ENCODE assay signal across 8 cellular contexts in the genomic region with DNA sequence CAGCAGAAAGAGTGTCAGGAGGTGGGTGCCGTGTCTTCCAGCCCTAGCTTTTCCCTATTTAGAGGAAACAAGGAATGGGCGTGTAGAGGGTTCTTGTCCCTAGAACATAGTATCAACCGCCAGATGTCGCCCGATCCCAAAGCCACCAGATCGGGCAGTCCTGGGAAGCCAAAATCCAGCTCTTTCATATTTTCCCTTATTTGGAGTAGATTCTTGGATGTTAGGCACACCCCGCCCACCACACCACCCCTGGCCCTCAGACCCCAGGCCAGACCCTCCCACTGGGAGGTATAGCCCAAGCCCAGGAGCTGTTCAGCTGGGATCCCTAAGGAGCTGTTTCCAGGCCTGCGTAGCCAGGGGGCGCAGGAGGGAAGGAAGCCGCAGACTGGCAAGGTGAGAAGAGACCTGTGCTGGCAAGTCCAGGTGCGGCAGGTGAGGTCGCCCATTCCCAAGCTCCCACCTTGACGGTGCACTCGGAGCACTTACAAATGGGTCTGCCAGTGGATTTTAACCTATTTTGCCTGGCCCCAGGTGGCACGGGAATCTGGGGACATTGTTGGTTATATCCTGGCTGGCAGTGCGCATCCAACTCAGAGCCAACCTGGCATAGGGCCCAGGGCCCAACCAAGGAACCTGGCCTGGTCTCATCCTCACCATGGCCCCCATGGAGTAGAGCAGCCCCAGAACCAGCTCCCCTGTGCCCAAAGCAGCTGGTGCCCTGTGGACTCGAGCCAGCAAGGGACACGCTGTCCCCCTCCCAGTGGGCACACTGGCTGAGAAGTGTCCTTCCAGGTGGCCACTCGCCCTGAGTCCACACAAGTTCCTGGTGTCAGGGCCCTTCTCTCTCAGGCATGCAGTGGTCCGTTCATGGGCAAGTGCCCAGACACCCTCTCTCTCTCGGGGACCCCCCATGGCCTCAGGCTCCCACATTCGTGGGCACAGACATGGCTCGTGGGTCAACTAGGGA. TPM values are rescaled to one million over a fixed set of nuclear protein-coding genes. Genes with fewer than 3 reads are reported as not detected.
DNase-seq lines count a peak whose midpoint lies in the region; ATAC-seq, FAIRE-seq and TF ChIP-seq lines count a peak whose summit lies in the region.

No MANE protein-coding gene starts in this region.

- intact Hi-C loops in CD4-positive, alpha-beta memory T cell (cut with micrococcal nuclease), result loop anchor here (1.0 to 10.0 kb wide), 3 partner anchors 161 to 399 kb away; partner anchors contain the start of genes HCFC1, MECP2 and TMEM187
- intact Hi-C loops in kidney (cut with DNase I), result no loop called here

- TF ChIP-seq CTCF in cardiac fibroblast (IDR thresholded peaks at IDR 0.05; ENCODE audit: low read depth, low read length) (peak; percentile 51), kidney (IDR thresholded peaks at IDR 0.05; ENCODE audit: borderline replicate concordance, extremely low read depth, insufficient read depth) (peak; percentile 35)

- H3K27ac ChIP-seq in CD4-positive, alpha-beta memory T cell (ENCODE audit: low read depth, low read length), result peak overlapping the region; percentile 6
- peak overlapping the region; percentile 71 to 80 for H3K27ac ChIP-seq in kidney (ENCODE audit: low read depth in 2 of 2, low read length in 2 of 2)

- H3K27me3 Mint-ChIP-seq in CD4-positive, alpha-beta memory T cell, result no peaks in the 10 kb centered on the region

- no peaks in the 10 kb centered on the region for H3K9me3 ChIP-seq in CD4-positive, alpha-beta memory T cell (ENCODE audit: control insufficient read depth in 1 of 2, low read length in 2 of 2)
- no peaks in the 10 kb centered on the region for H3K9me3 ChIP-seq in kidney (ENCODE audit: control insufficient read depth in 1 of 2, low read length in 2 of 2)

- peak overlapping the region; percentile 7 to 41 for H3K4me3 ChIP-seq in CD4-positive, alpha-beta memory T cell (ENCODE audit: low read length in 2 of 2)
- peak overlapping the region; percentile 42 to 63 for H3K4me3 ChIP-seq in cardiac fibroblast (replicated peaks in 1 of 2; ENCODE audit: low read depth in 2 of 2, low read length in 2 of 2)
- H3K4me3 ChIP-seq in kidney (ENCODE audit: low read length in 2 of 2), result peak overlapping the region; percentile 48 to 61

- H3K9me3 Mint-ChIP-seq in CD4-positive, alpha-beta memory T cell, result no peaks in the 10 kb centered on the region
- H3K9me3 Mint-ChIP-seq in stimulated activated effector memory CD8-positive, alpha-beta T cell treated with anti-CD3 and anti-CD28 coated beads, Interleukin-12 subunit alpha, Interleukin-12 subunit beta, amount 100 ng/mL, for 72 hours, result no peaks in the 10 kb centered on the region

- H3K27ac Mint-ChIP-seq in CD4-positive, alpha-beta memory T cell, result peak overlapping the region; percentile 66 to 95 (median 85)
- H3K27ac Mint-ChIP-seq in stimulated activated effector memory CD8-positive, alpha-beta T cell treated with anti-CD3 and anti-CD28 coated beads, Interleukin-12 subunit alpha, Interleukin-12 subunit beta, amount 100 ng/mL, for 72 hours, result no peak overlapping the region

- peaks cover 38% of the 10 kb centered on the region for H3K4me1 ChIP-seq in CD4-positive, alpha-beta memory T cell (ENCODE audit: insufficient read depth, low read length)
- H3K4me1 ChIP-seq in kidney (ENCODE audit: control insufficient read depth in 1 of 2, insufficient read depth in 1 of 2, low read depth in 1 of 2, low read length in 2 of 2), result peaks cover 0 to 9% of the 10 kb centered on the region in 2 donors

- no peak for ATAC-seq in stimulated activated effector memory CD8-positive, alpha-beta T cell treated with anti-CD3 and anti-CD28 coated beads, Interleukin-12 subunit alpha, Interleukin-12 subunit beta, amount 100 ng/mL, for 72 hours
- ATAC-seq in GM19455 (IDR thresholded peaks at IDR 0.05; ENCODE audit: unreplicated experiment) (no peak), GM21447 (IDR thresholded peaks at IDR 0.05; ENCODE audit: unreplicated experiment) (no peak)

- POLR2A ChIA-PET in CD4-positive, alpha-beta memory T cell (lab: Charles Lee; ENCODE audit: partially characterized antibody), result interaction anchor here (0.7 to 2.5 kb wide), 13 partner anchors 8 to 448 kb away, joined by 3 to 19 read pairs (median 3); partner anchors contain the start of genes RPL10 and SLC10A3

- DNase-seq in CD4-positive, alpha-beta memory T cell, result no peak
- DNase-seq in HCEC 1CT (peak; percentile 81), NCI-H69 (lab: John Stamatoyannopoulos, UW) (peak; percentile 75), cardiac fibroblast (ENCODE audit: low read depth in 2 of 2) (peak; percentile 84 to 85), kidney (peak; percentile 88)
- DNase-seq in stimulated activated effector memory CD8-positive, alpha-beta T cell treated with anti-CD3 and anti-CD28 coated beads, Interleukin-12 subunit alpha, Interleukin-12 subunit beta, amount 100 ng/mL, for 72 hours (ENCODE audit: low spot score in 2 of 2), result no peak

- peak overlapping the region; percentile 55 to 71 for H3K9ac ChIP-seq in kidney (ENCODE audit: low read length in 2 of 2)

- H3K36me3 Mint-ChIP-seq in CD4-positive, alpha-beta memory T cell, result peaks cover 4 to 17% of the 10 kb centered on the region in 2 donors
- peaks cover 35% of the 10 kb centered on the region for H3K36me3 Mint-ChIP-seq in stimulated activated effector memory CD8-positive, alpha-beta T cell treated with anti-CD3 and anti-CD28 coated beads, Interleukin-12 subunit alpha, Interleukin-12 subunit beta, amount 100 ng/mL, for 72 hours

- H3K4me3 Mint-ChIP-seq in CD4-positive, alpha-beta memory T cell, result peak overlapping the region; percentile 66 to 81 (median 76)
- H3K4me3 Mint-ChIP-seq in stimulated activated effector memory CD8-positive, alpha-beta T cell treated with anti-CD3 and anti-CD28 coated beads, Interleukin-12 subunit alpha, Interleukin-12 subunit beta, amount 100 ng/mL, for 72 hours, result peak overlapping the region; percentile 83

- H3K36me3 ChIP-seq in CD4-positive, alpha-beta memory T cell (ENCODE audit: insufficient read depth, low read length), result no peaks in the 10 kb centered on the region
- H3K36me3 ChIP-seq in kidney (ENCODE audit: control insufficient read depth in 1 of 2, insufficient read depth in 2 of 2, low read length in 2 of 2), result no peaks in the 10 kb centered on the region

- CTCF ChIA-PET in CD4-positive, alpha-beta memory T cell (lab: Charles Lee; ENCODE audit: partially characterized antibody), result interaction anchor here (0.6 to 2.0 kb wide), 24 partner anchors 9 to 428 kb away, joined by 3 to 12 read pairs (median 4); partner anchors contain the start of gene RPL10

- FAIRE-seq in kidney (lab: Jason Lieb, UNC), result no peak

- H3K4me1 Mint-ChIP-seq in CD4-positive, alpha-beta memory T cell, result peaks cover 4 to 25% (median 20%) of the 10 kb centered on the region in 4 donors
- peaks cover 13% of the 10 kb centered on the region for H3K4me1 Mint-ChIP-seq in stimulated activated effector memory CD8-positive, alpha-beta T cell treated with anti-CD3 and anti-CD28 coated beads, Interleukin-12 subunit alpha, Interleukin-12 subunit beta, amount 100 ng/mL, for 72 hours

- no peaks in the 10 kb centered on the region for H3K27me3 ChIP-seq in CD4-positive, alpha-beta memory T cell (ENCODE audit: insufficient read depth, low read length)

RNA-seq across cellular contexts. Expression of gene FLNA, which starts 0.8 kb away (rescaled TPM):
- 100 to 1,000 TPM; 839 to 871 TPM for total RNA-seq in CD4-positive, alpha-beta memory T cell
- polyA plus RNA-seq in CD4-positive, alpha-beta memory T cell, result 100 to 1,000 TPM in 1 of 2 donors, 10 to 100 TPM in 1; 87.4 to 683 TPM
- 1,036 TPM for total RNA-seq in kidney
- 421 TPM for polyA plus RNA-seq in kidney (ENCODE audit: insufficient read depth, low read depth, low replicate concordance)

RNA-seq across cellular contexts. Expression of gene EMD, which starts 5.5 kb away (rescaled TPM):
- 10 to 100 TPM; 84.3 to 88.7 TPM for total RNA-seq in CD4-positive, alpha-beta memory T cell
- polyA plus RNA-seq in CD4-positive, alpha-beta memory T cell, result 10 to 100 TPM; 30.3 to 38.2 TPM
- total RNA-seq in kidney, result 79.6 TPM
- 102 TPM for polyA plus RNA-seq in kidney (ENCODE audit: insufficient read depth, low read depth, low replicate concordance)

RNA-seq across cellular contexts. Expression of gene RPL10, which starts 24.6 kb away (rescaled TPM):
- 1,000 to 10,000 TPM; 5,157 to 5,386 TPM for total RNA-seq in CD4-positive, alpha-beta memory T cell
- polyA plus RNA-seq in CD4-positive, alpha-beta memory T cell, result 1,000 to 10,000 TPM; 4,018 to 5,740 TPM
- total RNA-seq in kidney, result 2,684 TPM
- 2,858 TPM for polyA plus RNA-seq in kidney (ENCODE audit: insufficient read depth, low read depth, low replicate concordance)

RNA-seq across cellular contexts. Expression of gene DNASE1L1, which starts 35.4 kb away (rescaled TPM):
- 10 to 100 TPM; 25.3 to 26.3 TPM for total RNA-seq in CD4-positive, alpha-beta memory T cell
- polyA plus RNA-seq in CD4-positive, alpha-beta memory T cell, result 10 to 100 TPM; 14.0 to 16.2 TPM
- total RNA-seq in kidney, result 33.8 TPM
- 28.0 TPM for polyA plus RNA-seq in kidney (ENCODE audit: insufficient read depth, low read depth, low replicate concordance)

RNA-seq across cellular contexts. Expression of gene TAFAZZIN, which starts 37.7 kb away (rescaled TPM):
- total RNA-seq in CD4-positive, alpha-beta memory T cell, result 100 to 1,000 TPM; 139 to 141 TPM
- 10 to 100 TPM; 47.3 to 48.2 TPM for polyA plus RNA-seq in CD4-positive, alpha-beta memory T cell
- total RNA-seq in kidney, result 40.2 TPM
- 33.3 TPM for polyA plus RNA-seq in kidney (ENCODE audit: insufficient read depth, low read depth, low replicate concordance)

Comparison
In these comparisons a context has a peak if more than half of its experiments do, and no peak if none do; other contexts are left out.
1. DNase-seq: peak in HCEC 1CT (single experiment), NCI-H69 (single experiment), cardiac fibroblast (2 of 2) and kidney (single experiment); none in CD4-positive, alpha-beta memory T cell (0 of 5) and stimulated activated effector memory CD8-positive, alpha-beta T cell treated with anti-CD3 and anti-CD28 coated beads, Interleukin-12 subunit alpha, Interleukin-12 subunit beta, amount 100 ng/mL, for 72 hours (0 of 2).
2. Peak in every context shown above with its lines, with median percentiles within 50 percentile points of each other: H3K4me3 ChIP-seq.